In the genomic region with DNA sequence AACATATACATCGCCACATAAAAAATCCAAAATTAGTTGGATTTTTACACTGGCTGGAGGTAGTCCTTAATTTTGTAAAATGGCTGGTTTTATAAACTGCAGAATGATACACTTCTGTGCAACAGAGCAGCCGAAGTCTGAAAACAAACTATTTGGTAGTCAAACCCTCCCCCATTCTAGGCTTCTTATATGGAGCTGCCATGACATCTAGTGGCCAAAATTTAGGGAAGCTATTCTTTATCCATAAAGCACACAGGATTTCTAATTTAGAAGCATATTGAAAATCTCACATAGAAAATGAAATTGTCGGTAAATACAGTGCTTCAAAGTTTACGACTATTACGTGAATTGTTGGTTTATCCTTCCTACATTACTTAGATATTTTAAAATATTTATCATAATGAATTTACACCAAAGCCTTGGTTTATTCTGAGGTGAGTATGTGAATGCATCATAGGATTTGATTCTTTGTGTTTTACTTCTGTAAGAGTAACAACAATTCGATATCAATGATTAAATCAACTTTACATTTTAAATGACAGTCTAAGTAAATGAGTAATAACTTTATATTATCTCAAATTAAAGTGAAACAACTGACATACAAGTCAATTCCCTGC, we compare ENCODE assay signal across 9 cellular contexts.
A peak's percentile ranks its signal among the peaks of the same experiment; 100 is the strongest.
DNase-seq lines count a peak whose midpoint lies in the region; ATAC-seq and TF ChIP-seq lines count a peak whose summit lies in the region.
"Had no signal": no experiment of that assay in that cellular context is flagged by ENCODE, and none has a peak within 500 bp of the region (broad histone marks: within the 10 kb centered on the region; RNA-seq: fewer than 3 reads in every experiment).

No MANE protein-coding gene starts in this region.

- H3K9me3 ChIP-seq in SK-N-SH: no peaks in the 10 kb centered on the region

- ATAC-seq in GM19452 (IDR thresholded peaks at IDR 0.05; ENCODE audit: unreplicated experiment) (peak; percentile 80), foreskin keratinocyte (peak; percentile 35)

- no peaks in the 10 kb centered on the region for H3K79me2 ChIP-seq in SK-N-SH (ENCODE audit: insufficient read depth)

- H3K9me3 Mint-ChIP-seq in activated naive CD8-positive, alpha-beta T cell treated with anti-CD3 and anti-CD28 coated beads for 36 hours: peaks cover 2% of the 10 kb centered on the region

- H3K27ac Mint-ChIP-seq in activated naive CD8-positive, alpha-beta T cell treated with anti-CD3 and anti-CD28 coated beads for 36 hours: no peak overlapping the region

- no peaks in the 10 kb centered on the region for H4K20me1 ChIP-seq in SK-N-SH (ENCODE audit: insufficient read depth)
- H4K20me1 ChIP-seq: BLaER1 treated with 17β-estradiol and CSF1 and Interleukin-3, amounts not matched to agents 10 nM and 100 nM had no signal

- no peaks in the 10 kb centered on the region for H3F3A ChIP-seq in SK-N-SH (replicated peaks; ENCODE audit: insufficient read depth)

- no peak overlapping the region for H2AFZ ChIP-seq in SK-N-SH (ENCODE audit: low read depth)

- H3K27ac ChIP-seq in SK-N-SH (ENCODE audit: low read depth in 2 of 2, low read length in 1 of 2) (no peak overlapping the region), foreskin keratinocyte (no peak overlapping the region)
- H3K27ac ChIP-seq: BLaER1 treated with 17β-estradiol and CSF1 and Interleukin-3, amounts not matched to agents 10 nM and 100 nM had no signal

- H3K36me3 ChIP-seq in SK-N-SH (replicated peaks in 1 of 2; ENCODE audit: control insufficient read depth in 1 of 2, insufficient read depth in 2 of 2, low read length in 1 of 2): no peaks in the 10 kb centered on the region
- H3K36me3 ChIP-seq: BLaER1 treated with 17β-estradiol and CSF1 and Interleukin-3, amounts not matched to agents 10 nM and 100 nM had no signal

- peaks cover 23% of the 10 kb centered on the region for H3K27me3 Mint-ChIP-seq in activated naive CD8-positive, alpha-beta T cell treated with anti-CD3 and anti-CD28 coated beads for 36 hours

- no peak for TF ChIP-seq EP300 in SK-N-SH (IDR thresholded peaks at IDR 0.05; ENCODE audit: borderline replicate concordance in 1 of 2, low read depth in 1 of 2, low read length in 1 of 2)

- no peak overlapping the region for H3K4me3 ChIP-seq in SK-N-SH (ENCODE audit: low read depth in 2 of 2, low read length in 1 of 2)
- H3K4me3 ChIP-seq: BLaER1 treated with 17β-estradiol and CSF1 and Interleukin-3, amounts not matched to agents 10 nM and 100 nM had no signal

- POLR2A ChIA-PET in SK-N-SH (lab: Yijun Ruan, JAX): no interaction called here

- H3K4me1 ChIP-seq in SK-N-SH (ENCODE audit: control insufficient read depth in 1 of 2, insufficient read depth in 2 of 2, low read depth in 1 of 2, low read length in 1 of 2) (no peaks in the 10 kb centered on the region), foreskin keratinocyte (no peaks in the 10 kb centered on the region)
- H3K4me1 ChIP-seq: BLaER1 treated with 17β-estradiol and CSF1 and Interleukin-3, amounts not matched to agents 10 nM and 100 nM had no signal

- H3K9me2 ChIP-seq in SK-N-SH: no peaks in the 10 kb centered on the region

- peak; percentile 80 for TF ChIP-seq RAD21 in SK-N-SH (IDR thresholded peaks at IDR 0.05; ENCODE audit: low read length)

- peak; percentile 1 for DNase-seq in NCI-H1436 (lab: John Stamatoyannopoulos, UW)
- DNase-seq in NCI-H1436 treated with DMSO at 0.1 percent for 48 hours (lab: John Stamatoyannopoulos, UW): no peak
- peak; percentile 58 for DNase-seq in HT1080 (ENCODE audit: low read depth)
- DNase-seq in SK-N-SH: peak; percentile 36
- DNase-seq in foreskin keratinocyte: peak; percentile 11 to 42
- DNase-seq in retina: peak; percentile 51
- no peak for DNase-seq in activated naive CD8-positive, alpha-beta T cell treated with anti-CD3 and anti-CD28 coated beads for 36 hours

- H3K27me3 ChIP-seq in SK-N-SH (ENCODE audit: insufficient read depth) (peaks cover 20% of the 10 kb centered on the region; the same call in 1 of the 2 replicates), foreskin keratinocyte (no peaks in the 10 kb centered on the region)
- H3K27me3 ChIP-seq: BLaER1 treated with 17β-estradiol and CSF1 and Interleukin-3, amounts not matched to agents 10 nM and 100 nM had no signal

- WGBS in SK-N-SH (ENCODE audit: low lambda C conversion rate): 2% methylated on average over 6 of the region's 6 CpGs

- no peak overlapping the region for H3K4me3 Mint-ChIP-seq in activated naive CD8-positive, alpha-beta T cell treated with anti-CD3 and anti-CD28 coated beads for 36 hours

- H3K4me1 Mint-ChIP-seq in activated naive CD8-positive, alpha-beta T cell treated with anti-CD3 and anti-CD28 coated beads for 36 hours: no peaks in the 10 kb centered on the region

- no peaks in the 10 kb centered on the region for H3K36me3 Mint-ChIP-seq in activated naive CD8-positive, alpha-beta T cell treated with anti-CD3 and anti-CD28 coated beads for 36 hours

- CTCF ChIA-PET in SK-N-SH (lab: Yijun Ruan, JAX): interaction anchor here (0.6 to 4.1 kb wide), 26 partner anchors 9 to 1400 kb away, joined by 3 to 21 read pairs (median 4); no protein-coding TSS in a partner anchor

- no peak overlapping the region for H3K4me2 ChIP-seq in SK-N-SH
- H3K4me2 ChIP-seq: BLaER1 treated with 17β-estradiol and CSF1 and Interleukin-3, amounts not matched to agents 10 nM and 100 nM had no signal

- H3K9ac ChIP-seq in SK-N-SH: no peak overlapping the region
- H3K9ac ChIP-seq: BLaER1 treated with 17β-estradiol and CSF1 and Interleukin-3, amounts not matched to agents 10 nM and 100 nM had no signal

- peak; percentile 85 for TF ChIP-seq CTCF in SK-N-SH (IDR thresholded peaks at IDR 0.05)
- peak; percentile 89 for TF ChIP-seq CTCF in foreskin keratinocyte (conservative IDR thresholded peaks at IDR 0.05)

TF ChIP-seq in SK-N-SH, 30 proteins besides CTCF, POLR2A, EP300 and RAD21:
- TF ChIP-seq CHD2 (IDR thresholded peaks at IDR 0.05; ENCODE audit: low read length, partially characterized antibody): peak; percentile 32
- TF ChIP-seq, protein P1, sequence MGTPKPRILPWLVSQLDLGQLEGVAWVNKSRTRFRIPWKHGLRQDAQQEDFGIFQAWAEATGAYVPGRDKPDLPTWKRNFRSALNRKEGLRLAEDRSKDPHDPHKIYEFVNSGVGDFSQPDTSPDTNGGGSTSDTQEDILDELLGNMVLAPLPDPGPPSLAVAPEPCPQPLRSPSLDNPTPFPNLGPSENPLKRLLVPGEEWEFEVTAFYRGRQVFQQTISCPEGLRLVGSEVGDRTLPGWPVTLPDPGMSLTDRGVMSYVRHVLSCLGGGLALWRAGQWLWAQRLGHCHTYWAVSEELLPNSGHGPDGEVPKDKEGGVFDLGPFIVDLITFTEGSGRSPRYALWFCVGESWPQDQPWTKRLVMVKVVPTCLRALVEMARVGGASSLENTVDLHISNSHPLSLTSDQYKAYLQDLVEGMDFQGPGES (IDR thresholded peaks at IDR 0.05; ENCODE audit: low read depth, low read length): no peak
- TF ChIP-seq NFIC (IDR thresholded peaks at IDR 0.05; ENCODE audit: borderline replicate concordance): no peak
- TF ChIP-seq, protein P2, sequence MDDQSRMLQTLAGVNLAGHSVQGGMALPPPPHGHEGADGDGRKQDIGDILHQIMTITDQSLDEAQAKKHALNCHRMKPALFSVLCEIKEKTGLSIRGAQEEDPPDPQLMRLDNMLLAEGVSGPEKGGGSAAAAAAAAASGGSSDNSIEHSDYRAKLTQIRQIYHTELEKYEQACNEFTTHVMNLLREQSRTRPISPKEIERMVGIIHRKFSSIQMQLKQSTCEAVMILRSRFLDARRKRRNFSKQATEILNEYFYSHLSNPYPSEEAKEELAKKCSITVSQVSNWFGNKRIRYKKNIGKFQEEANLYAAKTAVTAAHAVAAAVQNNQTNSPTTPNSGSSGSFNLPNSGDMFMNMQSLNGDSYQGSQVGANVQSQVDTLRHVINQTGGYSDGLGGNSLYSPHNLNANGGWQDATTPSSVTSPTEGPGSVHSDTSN (IDR thresholded peaks at IDR 0.05): no peak
- peak; percentile 46 for TF ChIP-seq SMC3 (IDR thresholded peaks at IDR 0.05; ENCODE audit: low read depth, low read length)
- TF ChIP-seq, protein P3, sequence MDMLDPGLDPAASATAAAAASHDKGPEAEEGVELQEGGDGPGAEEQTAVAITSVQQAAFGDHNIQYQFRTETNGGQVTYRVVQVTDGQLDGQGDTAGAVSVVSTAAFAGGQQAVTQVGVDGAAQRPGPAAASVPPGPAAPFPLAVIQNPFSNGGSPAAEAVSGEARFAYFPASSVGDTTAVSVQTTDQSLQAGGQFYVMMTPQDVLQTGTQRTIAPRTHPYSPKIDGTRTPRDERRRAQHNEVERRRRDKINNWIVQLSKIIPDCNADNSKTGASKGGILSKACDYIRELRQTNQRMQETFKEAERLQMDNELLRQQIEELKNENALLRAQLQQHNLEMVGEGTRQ (IDR thresholded peaks at IDR 0.05; ENCODE audit: borderline replicate concordance, low read depth, low read length): no peak

Comparison
In these comparisons a context has a peak if more than half of its experiments do, and no peak if none do; other contexts are left out.
1. DNase-seq: peak in NCI-H1436 (single experiment), HT1080 (single experiment), SK-N-SH (single experiment), foreskin keratinocyte (2 of 2) and retina (single experiment); none in NCI-H1436 treated with DMSO at 0.1 percent for 48 hours (single experiment) and activated naive CD8-positive, alpha-beta T cell treated with anti-CD3 and anti-CD28 coated beads for 36 hours (single experiment).